12 cellular contexts compared by ENCODE assay signal in genomic region chr6:29444031-29444430, GRCh38. TPM values are rescaled to one million over a fixed set of nuclear protein-coding genes. Genes with fewer than 3 reads are reported as not detected.
"Had no signal": no experiment of that assay in that cellular context is flagged by ENCODE, and none has a peak within 500 bp of the region (broad histone marks: within the 10 kb centered on the region; RNA-seq: fewer than 3 reads in every experiment).

No MANE protein-coding gene starts in this region.

RNA-seq across cellular contexts. Expression of gene OR10C1, which starts 4.9 kb away (rescaled TPM):
- total RNA-seq: OCI-LY7, PC-3, PC-9, Peyer's patch, Right ventricle myocardium inferior, Right ventricle myocardium superior, RPMI7951, SJCRH30, SJSA1, SK-MEL-5, T-cell had no signal
- polyA plus RNA-seq: SK-N-SH had no signal

RNA-seq across cellular contexts. Expression of gene OR11A1, which starts 12.8 kb away (rescaled TPM):
- total RNA-seq: OCI-LY7, PC-3, PC-9, Peyer's patch, Right ventricle myocardium inferior, Right ventricle myocardium superior, RPMI7951, SJCRH30, SJSA1, SK-MEL-5, T-cell had no signal
- polyA plus RNA-seq: SK-N-SH had no signal

RNA-seq across cellular contexts. Expression of gene OR2H1, which starts 12.9 kb away (rescaled TPM):
- total RNA-seq: OCI-LY7, PC-3, PC-9, Peyer's patch, Right ventricle myocardium inferior, Right ventricle myocardium superior, RPMI7951, SJCRH30, SJSA1, SK-MEL-5, T-cell had no signal
- polyA plus RNA-seq: SK-N-SH had no signal

RNA-seq across cellular contexts. Expression of gene OR12D1, which starts 29.3 kb away (rescaled TPM):
- total RNA-seq: OCI-LY7, PC-3, PC-9, Peyer's patch, Right ventricle myocardium inferior, Right ventricle myocardium superior, RPMI7951, SJCRH30, SJSA1, SK-MEL-5, T-cell had no signal
- polyA plus RNA-seq: SK-N-SH had no signal

RNA-seq across cellular contexts. Expression of gene MAS1L, which starts 43.7 kb away (rescaled TPM):
- total RNA-seq: OCI-LY7, PC-3, PC-9, Right ventricle myocardium inferior, Right ventricle myocardium superior, RPMI7951, SJCRH30, SJSA1, SK-MEL-5, T-cell had no signal
- polyA plus RNA-seq: SK-N-SH had no signal
